ENCODE assay signal across 19 cellular contexts in the genomic region with DNA sequence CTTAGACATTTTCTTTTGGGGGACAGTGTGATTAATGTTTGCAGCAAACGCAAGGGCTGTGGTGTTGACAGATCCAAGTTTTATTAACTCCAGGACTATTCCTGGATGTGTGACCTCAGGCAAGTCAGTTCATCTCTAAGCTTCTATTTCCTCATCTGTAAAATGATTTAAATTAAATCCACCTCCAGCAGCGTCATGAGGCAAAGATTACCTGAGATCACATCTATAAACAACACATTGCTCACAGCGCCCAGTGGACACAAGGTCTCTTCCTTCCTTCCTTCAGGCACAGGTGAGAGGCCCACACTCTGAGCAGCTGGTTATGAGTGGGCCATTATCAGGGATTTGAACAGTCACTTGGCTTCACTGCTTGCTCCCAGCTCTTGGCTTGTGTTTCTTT.
A peak's percentile ranks its signal among the peaks of the same experiment; 100 is the strongest.
DNase-seq lines count a peak whose midpoint lies in the region; ATAC-seq and TF ChIP-seq lines count a peak whose summit lies in the region.
"Had no signal": no experiment of that assay in that cellular context is flagged by ENCODE, and none has a peak within 500 bp of the region (broad histone marks: within the 10 kb centered on the region; RNA-seq: fewer than 3 reads in every experiment).

No MANE protein-coding gene starts in this region.

- H3K27me3 ChIP-seq in stomach smooth muscle (ENCODE audit: control insufficient read depth in 1 of 2, insufficient read depth in 2 of 2, low read length in 2 of 2) = no peaks in the 10 kb centered on the region
- no peaks in the 10 kb centered on the region for H3K27me3 ChIP-seq in hepatocyte
- H3K27me3 ChIP-seq in left lung = no peaks in the 10 kb centered on the region
- H3K27me3 ChIP-seq: spleen had no signal

- H3K4me3 ChIP-seq in fibroblast of mammary gland (ENCODE audit: control insufficient read depth, low read depth, low read length) (no peak overlapping the region), stomach smooth muscle (ENCODE audit: low read length in 2 of 2) (no peak overlapping the region), hepatocyte (no peak overlapping the region), left lung (no peak overlapping the region)
- H3K4me3 ChIP-seq: spleen had no signal

- H3K27ac ChIP-seq in stomach smooth muscle (ENCODE audit: low read length) (peak overlapping the region; percentile 58), hepatocyte (no peak overlapping the region), left lung (no peak overlapping the region)
- H3K27ac ChIP-seq: spleen had no signal

- no peak for TF ChIP-seq CTCF in fibroblast of mammary gland (conservative IDR thresholded peaks at IDR 0.05; ENCODE audit: control insufficient read depth, insufficient read depth, low read depth, low read length)
- no peak for TF ChIP-seq CTCF in mesothelial cell of epicardium (IDR thresholded peaks at IDR 0.05; ENCODE audit: unreplicated experiment)
- no peak for TF ChIP-seq CTCF in hepatocyte (IDR thresholded peaks at IDR 0.05; ENCODE audit: poor library complexity)
- no peak for TF ChIP-seq CTCF in left lung (IDR thresholded peaks at IDR 0.05)

- peaks cover 3% of the 10 kb centered on the region for H3K79me2 ChIP-seq in hepatocyte

- H3K9me2 ChIP-seq in hepatocyte (replicated peaks; ENCODE audit: insufficient read depth) = no peaks in the 10 kb centered on the region

- peaks cover 24% of the 10 kb centered on the region for H3K4me1 Mint-ChIP-seq in mesothelial cell of epicardium
- H3K4me1 Mint-ChIP-seq: T-cell had no signal

- H2AFZ ChIP-seq in hepatocyte = no peak overlapping the region

- H3K9me3 ChIP-seq in stomach smooth muscle (ENCODE audit: control insufficient read depth in 2 of 2, low read length in 2 of 2) = no peaks in the 10 kb centered on the region
- H3K9me3 ChIP-seq in hepatocyte (ENCODE audit: low read depth) = no peaks in the 10 kb centered on the region
- no peaks in the 10 kb centered on the region for H3K9me3 ChIP-seq in left lung
- H3K9me3 ChIP-seq: spleen had no signal

- no peak overlapping the region for H3K4me2 ChIP-seq in hepatocyte

- H3K27ac Mint-ChIP-seq in mesothelial cell of epicardium = peak overlapping the region; percentile 75
- H3K27ac Mint-ChIP-seq: CD8-positive, alpha-beta T cell; T-cell had no signal

- no peak overlapping the region for H3K4me3 Mint-ChIP-seq in mesothelial cell of epicardium
- H3K4me3 Mint-ChIP-seq: CD8-positive, alpha-beta T cell; T-cell had no signal

- H3K4me1 ChIP-seq in stomach smooth muscle (ENCODE audit: control insufficient read depth, insufficient read depth, low read length) = peaks cover 28% of the 10 kb centered on the region
- H3K4me1 ChIP-seq in hepatocyte (ENCODE audit: insufficient read depth) = no peaks in the 10 kb centered on the region
- H3K4me1 ChIP-seq in left lung = no peaks in the 10 kb centered on the region

- 64% methylated on average over 3 of the region's 3 CpGs for WGBS in hepatocyte (ENCODE audit: low lambda C conversion rate, missing lambda C conversion rate)

- DNase-seq in amniotic epithelial cell (ENCODE audit: low read depth) (peak; percentile 51), fibroblast of mammary gland (ENCODE audit: low read depth) (peak; percentile 25), mesothelial cell of epicardium (ENCODE audit: low spot score in 2 of 2, unreplicated experiment in 2 of 2) (no peak), NCI-H1048 (lab: John Stamatoyannopoulos, UW) (no peak), hepatocyte (ENCODE audit: low spot score) (no peak), left lung (no peak)
- DNase-seq: activated CD4-positive, alpha-beta T cell treated with anti-CD3 and anti-CD28 coated beads, Interleukin-2, amount 50 U/mL, for 4 hours; activated gamma-delta T cell treated with Interleukin-2 at 50 U/mL for 16 hours; activated T-cell treated with anti-CD3 and anti-CD28 coated beads for 4 hours; CD8-positive, alpha-beta T cell; GF-D8; Karpas-422; NCI-H1092 treated with DMSO at 0.1 percent for 48 hours; NCI-H2081 treated with DMSO at 0.1 percent for 48 hours; NCI-H524; SHP77; spleen; T-cell had no signal

- intact Hi-C loops in left lung (cut with DNase I) = loop anchor here in 1 of 2 donors (10.0 kb wide), 1 partner anchor 483 kb away; no protein-coding TSS in a partner anchor

- no peaks in the 10 kb centered on the region for H3K9me3 Mint-ChIP-seq in mesothelial cell of epicardium
- H3K9me3 Mint-ChIP-seq: CD8-positive, alpha-beta T cell; T-cell had no signal

- ATAC-seq in left lung = no peak
- ATAC-seq: CD8-positive, alpha-beta T cell; T-cell had no signal

- H3K27me3 Mint-ChIP-seq in mesothelial cell of epicardium (ENCODE audit: low read depth) = no peaks in the 10 kb centered on the region

- peaks cover 8 to 9% of the 10 kb centered on the region in 2 donors for H3K36me3 ChIP-seq in stomach smooth muscle (ENCODE audit: control insufficient read depth in 2 of 2, insufficient read depth in 2 of 2, low read length in 2 of 2)
- H3K36me3 ChIP-seq in hepatocyte (replicated peaks; ENCODE audit: insufficient read depth, low read depth) = no peaks in the 10 kb centered on the region
- peaks cover 0 to 10% of the 10 kb centered on the region in 2 donors for H3K36me3 ChIP-seq in left lung

- peaks cover 46% of the 10 kb centered on the region for H3K36me3 Mint-ChIP-seq in mesothelial cell of epicardium
- H3K36me3 Mint-ChIP-seq: CD8-positive, alpha-beta T cell; T-cell had no signal

- no peaks in the 10 kb centered on the region for H4K20me1 ChIP-seq in hepatocyte (ENCODE audit: insufficient read depth, poor library complexity, severe bottlenecking)

- H3K9ac ChIP-seq in stomach smooth muscle (ENCODE audit: low read length in 2 of 2) = no peak overlapping the region

Comparison
In these comparisons a context has a peak if more than half of its experiments do, and no peak if none do; other contexts are left out.
1. DNase-seq: peak in amniotic epithelial cell (single experiment) and fibroblast of mammary gland (single experiment); none in mesothelial cell of epicardium (0 of 2), NCI-H1048 (single experiment), hepatocyte (single experiment) and left lung (0 of 2).